Comparison of ENCODE assay signal across 7 cellular contexts in genomic region chr22:48139776-48140175, GRCh38.
"Had no signal": no experiment of that assay in that cellular context is flagged by ENCODE, and none has a peak within 500 bp of the region (broad histone marks: within the 10 kb centered on the region; RNA-seq: fewer than 3 reads in every experiment).

No MANE protein-coding gene starts in this region.

- H3K4me1 ChIP-seq: HAP-1 had no signal

- H3K9me3 ChIP-seq: HAP-1 had no signal

- H3K9ac ChIP-seq: GM23248 had no signal

- H2AFZ ChIP-seq: GM23248 had no signal

- H3K27ac ChIP-seq: GM23248, HL-60 had no signal

- H3K36me3 ChIP-seq: HAP-1 had no signal

- H3K4me3 ChIP-seq: GM23248, HAP-1 had no signal

- DNase-seq: GM23248, GOT3, HFFc6 had no signal

- ATAC-seq: HCT116, HepG2 had no signal
